ENCODE assay signal across 18 cellular contexts in the genomic region with DNA sequence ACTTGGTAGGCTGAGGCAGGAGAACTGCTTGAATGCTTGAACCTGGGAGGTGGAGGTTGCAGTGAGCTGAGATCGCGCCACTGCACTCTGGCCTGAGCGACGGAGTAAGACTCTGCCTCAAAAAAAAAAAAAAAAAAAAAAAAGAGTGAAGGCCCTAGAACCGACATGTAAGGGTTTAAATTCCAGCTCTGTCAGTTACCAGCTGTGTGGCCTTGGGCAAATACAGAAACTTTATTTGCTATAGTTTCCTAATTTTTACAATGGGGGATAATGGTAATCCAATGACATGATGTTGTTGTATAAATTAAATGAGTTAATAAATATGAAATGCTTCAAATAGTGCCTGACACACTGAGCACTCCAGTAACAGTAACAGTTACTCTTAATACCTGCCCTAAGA. TPM values are rescaled to one million over a fixed set of nuclear protein-coding genes. Genes with fewer than 3 reads are reported as not detected.
A peak's percentile ranks its signal among the peaks of the same experiment; 100 is the strongest.
DNase-seq lines count a peak whose midpoint lies in the region; ATAC-seq, FAIRE-seq and TF ChIP-seq lines count a peak whose summit lies in the region.
"Had no signal": no experiment of that assay in that cellular context is flagged by ENCODE, and none has a peak within 500 bp of the region (broad histone marks: within the 10 kb centered on the region; RNA-seq: fewer than 3 reads in every experiment).

No MANE protein-coding gene starts in this region.

- H3K14ac ChIP-seq in IMR-90 (replicated peaks; ENCODE audit: low read depth, low read length) (no peak overlapping the region), H9 (ENCODE audit: insufficient read depth, low read length) (no peak overlapping the region)

- H3K4me2 ChIP-seq in A549 (peak overlapping the region; percentile 70; the same call in 1 of the 3 replicates), IMR-90 (ENCODE audit: low read depth, low read length) (peak overlapping the region; percentile 38; the same call in 1 of the 2 replicates), osteoblast (ENCODE audit: insufficient read depth, low read length) (no peak overlapping the region), H9 (ENCODE audit: insufficient read depth, insufficient read length, low read length) (no peak overlapping the region)

- 95% methylated on average over 5 of the region's 5 CpGs for WGBS in A549 (ENCODE audit: missing lambda C conversion rate)
- WGBS in IMR-90 (ENCODE audit: extremely low coverage in 2 of 2, insufficient read length in 1 of 2), 2 experiments = no CpG with 5 or more reads among the region's 5 CpGs
- WGBS in H9 (ENCODE audit: extremely low coverage, insufficient read length, low lambda C conversion rate) = no CpG with 5 or more reads among the region's 5 CpGs

- H3K18ac ChIP-seq in IMR-90 (ENCODE audit: low read depth, low read length) (peak overlapping the region; percentile 70), H9 (ENCODE audit: insufficient read length, low read depth, low read length) (no peak overlapping the region)

- TF ChIP-seq RAD21 in A549 (conservative IDR thresholded peaks at IDR 0.05 in 1 of 2, IDR thresholded peaks at IDR 0.05 in 1 of 2) (no peak), IMR-90 (IDR thresholded peaks at IDR 0.05; ENCODE audit: low read length) (no peak)

- H3T11ph ChIP-seq in H9 (ENCODE audit: low read length) = no peak overlapping the region

- H2AFZ ChIP-seq in IMR-90 (replicated peaks; ENCODE audit: low read length, poor library complexity) (no peak overlapping the region), osteoblast (ENCODE audit: low read length) (no peak overlapping the region), H9 (ENCODE audit: low read length) (no peak overlapping the region)

- intact Hi-C loops in IMR-90 (cut with micrococcal nuclease) = no loop called here

- DNase-seq in A549 (ENCODE audit: low read depth in 1 of 2, low spot score in 1 of 2) (no peak), IMR-90 (no peak), foreskin keratinocyte (no peak), osteoblast (ENCODE audit: insufficient read length, low spot score, missing footprints) (peak; percentile 56), H9 (no peak)
- no peak for DNase-seq in activated CD4-positive, alpha-beta T cell treated with anti-CD3 and anti-CD28 coated beads for 1 hour
- DNase-seq: CD8-positive, alpha-beta T cell; DMS153; GOT3 had no signal

- FAIRE-seq in A549 (lab: Jason Lieb, UNC) = no peak
- FAIRE-seq: A204.1, D721Med, G401.6, GM12891 had no signal

- H3K36me3 Mint-ChIP-seq in H9 (ENCODE audit: insufficient read depth in 1 of 3, low read depth in 3 of 3) = no peaks in the 10 kb centered on the region
- H3K36me3 Mint-ChIP-seq: CD14-positive monocyte; CD8-positive, alpha-beta T cell had no signal

- H3K36me3 ChIP-seq in IMR-90 (ENCODE audit: control insufficient read depth, insufficient read depth, low read length) = no peaks in the 10 kb centered on the region
- H3K36me3 ChIP-seq in osteoblast (ENCODE audit: insufficient read depth, low read length) = no peaks in the 10 kb centered on the region
- H3K36me3 ChIP-seq: HAP-1 had no signal

- no peak overlapping the region for H3K4me3 ChIP-seq in A549
- H3K4me3 ChIP-seq in IMR-90 (ENCODE audit: insufficient read depth, low read depth, low read length) = no peak overlapping the region
- no peak overlapping the region for H3K4me3 ChIP-seq in osteoblast (ENCODE audit: insufficient read depth, low read length)
- H3K4me3 ChIP-seq: HAP-1 had no signal

- H3K27ac ChIP-seq in A549 (peak overlapping the region; percentile 29 to 86; a peak in 4 of 6 replicates), IMR-90 (ENCODE audit: insufficient read depth, low read length) (no peak overlapping the region), foreskin keratinocyte (peak overlapping the region; percentile 62), osteoblast (ENCODE audit: low read depth, low read length) (no peak overlapping the region), H9 (ENCODE audit: insufficient read length, low read depth, low read length) (no peak overlapping the region)
- H3K27ac ChIP-seq: HL-60 had no signal

- no peaks in the 10 kb centered on the region for H3K4me1 Mint-ChIP-seq in H9

- H4K5ac ChIP-seq in IMR-90 (ENCODE audit: low read depth, low read length) (no peak overlapping the region), H9 (ENCODE audit: insufficient read length, low read depth, low read length) (no peak overlapping the region)

- H2BK120ac ChIP-seq in IMR-90 (ENCODE audit: low read depth, low read length) (no peak overlapping the region; the same call in 1 of the 2 replicates), H9 (ENCODE audit: low read depth, low read length, poor library complexity, severe bottlenecking) (no peak overlapping the region)

- no peak for TF ChIP-seq CTCF in A549 (IDR thresholded peaks at IDR 0.05)
- TF ChIP-seq CTCF in IMR-90 (conservative IDR thresholded peaks at IDR 0.05; ENCODE audit: low read depth, low read length) = no peak
- TF ChIP-seq CTCF in foreskin keratinocyte (conservative IDR thresholded peaks at IDR 0.05) = no peak
- no peak for TF ChIP-seq CTCF in osteoblast (IDR thresholded peaks at IDR 0.05; ENCODE audit: extremely low read depth, low read depth, low read length)
- no peak for TF ChIP-seq CTCF in H9 (conservative IDR thresholded peaks at IDR 0.05)

- no peaks in the 10 kb centered on the region; the same call in none of the 2 replicates for H3K27me3 Mint-ChIP-seq in H9 (ENCODE audit: low read depth)

- H2BK12ac ChIP-seq in H9 (ENCODE audit: insufficient read length, low read depth, low read length) = no peak overlapping the region

- no peak overlapping the region for H4K8ac ChIP-seq in IMR-90 (ENCODE audit: low read depth in 2 of 2, low read length in 2 of 2)
- H4K8ac ChIP-seq in H9 (replicated peaks; ENCODE audit: insufficient read length, low read depth, low read length) = no peak overlapping the region

- H3K9me1 ChIP-seq in IMR-90 (ENCODE audit: insufficient read depth, low read length) = peaks cover 13% of the 10 kb centered on the region

- no peak for TF ChIP-seq EP300 in A549 (IDR thresholded peaks at IDR 0.05)

- H3K27me3 ChIP-seq in IMR-90 (ENCODE audit: control insufficient read depth, insufficient read depth, low read length) = no peaks in the 10 kb centered on the region
- no peaks in the 10 kb centered on the region for H3K27me3 ChIP-seq in foreskin keratinocyte
- no peaks in the 10 kb centered on the region for H3K27me3 ChIP-seq in osteoblast (ENCODE audit: insufficient read depth, low read length)
- H3K27me3 ChIP-seq in H9 (ENCODE audit: insufficient read depth, low read length) = no peaks in the 10 kb centered on the region

- H3K79me1 ChIP-seq in IMR-90 (ENCODE audit: low read depth in 1 of 2, low read length in 2 of 2) (no peaks in the 10 kb centered on the region), H9 (ENCODE audit: insufficient read depth, low read depth, low read length, poor library complexity, severe bottlenecking) (no peaks in the 10 kb centered on the region)

- H4K91ac ChIP-seq in IMR-90 (ENCODE audit: insufficient read depth, low read depth, low read length) = no peak overlapping the region
- H4K91ac ChIP-seq in H9 (ENCODE audit: insufficient read length, low read depth, low read length) = no peak overlapping the region

- ATAC-seq in A549 = no peak
- no peak for ATAC-seq in IMR-90 (ENCODE audit: low read depth)
- no peak for ATAC-seq in foreskin keratinocyte
- ATAC-seq in HG02870 (IDR thresholded peaks at IDR 0.05; ENCODE audit: unreplicated experiment) = no peak
- no peak for ATAC-seq in GM21619 (IDR thresholded peaks at IDR 0.05; ENCODE audit: unreplicated experiment)
- ATAC-seq: CD8-positive, alpha-beta T cell had no signal

- in situ Hi-C loops in IMR-90 (cut with MboI; ENCODE audit: low sequenced_read_pairs) = no loop called here

- no peak overlapping the region; the same call in 2 of the 3 replicates for H2BK15ac ChIP-seq in IMR-90 (ENCODE audit: low read depth, low read length)
- H2BK15ac ChIP-seq in H9 (ENCODE audit: low read depth, low read length) = no peak overlapping the region

- H2AK5ac ChIP-seq in IMR-90 (ENCODE audit: low read depth, low read length) (0 out of 2 replicates have a peak overlapping the region, but pooled peaks have one; percentile 7), H9 (ENCODE audit: insufficient read length, low read length) (no peak overlapping the region)

- no TSS peak for BruUV-seq in IMR-90 (replicated peaks; lab: Mats Ljungman, UMichigan)

- no peaks in the 10 kb centered on the region for H3K23me2 ChIP-seq in H9 (ENCODE audit: insufficient read length, low read depth, low read length, poor library complexity, severe bottlenecking)

- no peak overlapping the region for H3K4ac ChIP-seq in IMR-90 (ENCODE audit: low read depth, low read length)
- no peak overlapping the region for H3K4ac ChIP-seq in H9 (ENCODE audit: low read depth, low read length)

- POLR2A ChIA-PET in A549 (lab: Yijun Ruan, JAX) (interaction anchor here (0.6 to 1.8 kb wide), 5 partner anchors 8 to 132 kb away, joined by 3 to 8 read pairs (median 5); a partner anchor contains a TSS), IMR-90 (lab: Charles Lee; ENCODE audit: unreplicated experiment) (no interaction called here)

- H3K4me3 Mint-ChIP-seq in H9 = no peak overlapping the region
- H3K4me3 Mint-ChIP-seq: CD14-positive monocyte; CD8-positive, alpha-beta T cell had no signal

- H3K9me3 ChIP-seq in A549 (no peaks in the 10 kb centered on the region), IMR-90 (ENCODE audit: control insufficient read depth, insufficient read depth, low read length) (no peaks in the 10 kb centered on the region), osteoblast (ENCODE audit: low read depth, low read length) (no peaks in the 10 kb centered on the region), H9 (ENCODE audit: control insufficient read depth, low read depth, low read length) (no peaks in the 10 kb centered on the region)
- H3K9me3 ChIP-seq: HAP-1 had no signal

- H2BK20ac ChIP-seq in IMR-90 (ENCODE audit: low read depth, low read length) (no peak overlapping the region), H9 (ENCODE audit: low read depth, low read length, poor library complexity, severe bottlenecking) (no peak overlapping the region)

- dilution Hi-C loops in IMR-90 (cut with HindIII; ENCODE audit: low sequenced_read_pairs, unreplicated experiment) = no loop called here

- H3K4me1 ChIP-seq in A549 (peaks cover 48% of the 10 kb centered on the region), IMR-90 (ENCODE audit: control insufficient read depth, insufficient read depth, low read length) (peaks cover 25% of the 10 kb centered on the region), foreskin keratinocyte (no peaks in the 10 kb centered on the region), osteoblast (ENCODE audit: insufficient read depth, low read length) (peaks cover 41% of the 10 kb centered on the region), H9 (ENCODE audit: insufficient read depth, low read length) (no peaks in the 10 kb centered on the region)

- TF ChIP-seq POLR2A in A549 (IDR thresholded peaks at IDR 0.05; ENCODE audit: low read length) = no peak
- no peak for TF ChIP-seq POLR2A in IMR-90 (IDR thresholded peaks at IDR 0.05; ENCODE audit: low read depth, low read length)

- CTCF ChIA-PET in A549 (lab: Yijun Ruan, JAX) (interaction anchor here (0.9 to 1.7 kb wide), 8 partner anchors 8 to 131 kb away, joined by 3 to 6 read pairs (median 3); a partner anchor contains a TSS), IMR-90 (lab: Yijun Ruan, JAX) (interaction anchor here (0.6 kb wide), 1 partner anchor 649 kb away, joined by 3 read pairs; no protein-coding TSS in a partner anchor)

- H3K9ac ChIP-seq in IMR-90 (ENCODE audit: low read depth, low read length) = no peak overlapping the region
- no peak overlapping the region for H3K9ac ChIP-seq in H9 (ENCODE audit: extremely low read depth, insufficient read length, low read length)

- no peaks in the 10 kb centered on the region for H3K9me3 Mint-ChIP-seq in H9
- H3K9me3 Mint-ChIP-seq: CD14-positive monocyte; CD8-positive, alpha-beta T cell had no signal

- H3K56ac ChIP-seq in IMR-90 (ENCODE audit: extremely low read depth, insufficient read depth, low read length) (no peak overlapping the region), H9 (ENCODE audit: insufficient read length, low read depth, low read length) (no peak overlapping the region)

- H4K20me1 ChIP-seq in IMR-90 (ENCODE audit: insufficient read depth, low read length) = peaks cover 5% of the 10 kb centered on the region; the same call in 1 of the 2 replicates
- H4K20me1 ChIP-seq in osteoblast (ENCODE audit: insufficient read depth, low read length) = no peaks in the 10 kb centered on the region
- no peaks in the 10 kb centered on the region for H4K20me1 ChIP-seq in H9 (ENCODE audit: control insufficient read depth, insufficient read depth, insufficient read length)

- H3K79me2 ChIP-seq in osteoblast (ENCODE audit: insufficient read depth, low read length) (no peaks in the 10 kb centered on the region), H9 (ENCODE audit: insufficient read depth, low read length) (no peaks in the 10 kb centered on the region)

- no peak overlapping the region for H2AK9ac ChIP-seq in IMR-90 (replicated peaks; ENCODE audit: low read depth, low read length, poor library complexity)

- no peak overlapping the region for H3K23ac ChIP-seq in IMR-90 (ENCODE audit: low read depth, low read length)
- H3K23ac ChIP-seq in H9 (ENCODE audit: insufficient read length, low read depth, low read length) = no peak overlapping the region

- peak overlapping the region; percentile 92 for H2BK5ac ChIP-seq in IMR-90 (ENCODE audit: low read depth, low read length, poor library complexity, severe bottlenecking)
- no peak overlapping the region for H2BK5ac ChIP-seq in H9 (ENCODE audit: insufficient read length, low read length)

- H3K27ac Mint-ChIP-seq in H9 = no peak overlapping the region
- H3K27ac Mint-ChIP-seq: CD14-positive monocyte; CD8-positive, alpha-beta T cell had no signal

RNA-seq across cellular contexts. Expression of a gene that starts 19.6 kb away (rescaled TPM):
- polyA plus RNA-seq in A549 (2011; rRNA removed) (119 and 122 TPM in 2 replicates), A549 (2017; fragmentation: RNase III; extraction: RNeasy Plus Mini Kit Qiagen cat#74134 plus additional on column Dnase treatment) (95.9 to 112 TPM (median 112 TPM) in 3 replicates), IMR-90 (2012; rRNA removed) (49.4 and 52.3 TPM in 2 replicates), foreskin keratinocyte (115 and 162 TPM in 2 replicates)
- 85.1 and 98.4 TPM in 2 replicates for polyA plus RNA-seq in A549 (2012; cell fraction: cytosol; rRNA removed)
- 70.7 and 72.6 TPM in 2 replicates for polyA plus RNA-seq in A549 (2012; cell fraction: nucleus; rRNA removed)
- polyA minus RNA-seq in A549 (2011; rRNA and poly(A)+ RNA removed) = 68.2 and 68.9 TPM in 2 replicates
- total RNA-seq in IMR-90 (2012; rRNA removed) (70.4 and 73.0 TPM in 2 replicates), foreskin keratinocyte (238 and 327 TPM in 2 replicates), osteoblast (116 and 123 TPM in 2 replicates), H9 (2021) (53.8 and 55.1 TPM in 2 replicates)
- 24.5 and 25.8 TPM in 2 replicates for polyA plus RNA-seq in IMR-90 (2012; cell fraction: cytosol; rRNA removed)
- polyA plus RNA-seq in IMR-90 (2012; cell fraction: nucleus; rRNA removed; ENCODE audit: low replicate concordance) = 23.2 and 58.6 TPM in 2 replicates

Comparison
In these comparisons a context has a peak if more than half of its experiments do, and no peak if none do; other contexts are left out.
1. H3K27ac ChIP-seq: peak in A549 (2 of 2) and foreskin keratinocyte (single experiment); none in IMR-90 (single experiment), osteoblast (single experiment) and H9 (single experiment).
2. H3K4me2 ChIP-seq: peak in A549 (single experiment) and IMR-90 (single experiment); none in osteoblast (single experiment) and H9 (single experiment).